20 cellular contexts compared by ENCODE assay signal in the genomic region with DNA sequence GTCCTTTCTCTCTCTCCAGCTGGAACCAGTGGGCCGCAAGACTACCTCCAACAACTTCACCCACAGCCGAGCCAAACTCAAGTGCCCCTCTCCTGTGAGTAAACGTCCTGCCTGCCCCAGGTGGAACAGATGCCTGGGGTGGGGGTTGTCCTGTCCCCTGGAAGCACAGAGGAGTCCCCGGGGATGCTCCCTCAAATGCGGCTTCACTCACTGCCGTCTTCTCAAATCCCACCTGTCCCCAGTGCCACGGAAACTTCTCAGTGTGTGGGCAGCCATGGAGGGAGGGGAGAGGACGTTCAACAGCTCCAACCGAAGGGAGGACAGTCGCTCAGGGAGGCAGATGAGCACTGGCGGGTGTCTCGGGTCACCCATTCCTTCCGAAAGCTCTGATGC.
"Had no signal": no experiment of that assay in that cellular context is flagged by ENCODE, and none has a peak within 500 bp of the region (broad histone marks: within the 10 kb centered on the region; RNA-seq: fewer than 3 reads in every experiment).

No MANE protein-coding gene starts in this region.

- H3K27ac ChIP-seq: brain microvascular endothelial cell, left lung, ovary, skin epidermis, testis, vagina had no signal

- H3K27me3 ChIP-seq: brain microvascular endothelial cell, left lung, ovary, right lobe of liver, testis, vagina had no signal

- H3K9me3 ChIP-seq: left lung, ovary, right lobe of liver, testis, vagina had no signal

- H3K36me3 ChIP-seq: brain microvascular endothelial cell, left lung, ovary, right lobe of liver, vagina had no signal

- DNase-seq: activated CD4-positive, alpha-beta T cell treated with anti-CD3 and anti-CD28 coated beads for 4 hours; activated CD4-positive, alpha-beta T cell treated with anti-CD3 and anti-CD28 coated beads, Interleukin-2, amount 50 U/mL, for 4 hours; activated CD8-positive, alpha-beta memory T cell treated with anti-CD3 and anti-CD28 coated beads for 24 hours; activated gamma-delta T cell; activated naive CD4-positive, alpha-beta T cell treated with anti-CD3 and anti-CD28 coated beads, Interleukin-2, amount 10 ng/mL, durations not matched to agents 7 days and 5 days; activated naive CD8-positive, alpha-beta T cell treated with anti-CD3 and anti-CD28 coated beads, Interleukin-2, amount 10 ng/mL, durations not matched to agents 7 days and 5 days; brain microvascular endothelial cell; caudate nucleus; foreskin melanocyte; left lung; stimulated activated CD4-positive, alpha-beta T cell treated with anti-CD3 and anti-CD28 coated beads, Interleukin-12 subunit alpha, Interleukin-12 subunit beta, amount 100 ng/mL, for 4 hours; stimulated activated CD4-positive, alpha-beta T cell treated with anti-CD3 and anti-CD28 coated beads, Interleukin-4, amount 100 ng/mL, for 1 hour; stimulated activated naive CD8-positive, alpha-beta T cell treated with anti-CD3 and anti-CD28 coated beads, Interleukin-15, Interleukin-2, amounts not matched to agents 100 U/mL and 50 U/mL, for 24 hours; T-helper 1 cell; testis had no signal

- H3K4me3 ChIP-seq: left lung, lung, ovary, right lobe of liver, skin epidermis, testis, vagina had no signal
